In the genomic region with DNA sequence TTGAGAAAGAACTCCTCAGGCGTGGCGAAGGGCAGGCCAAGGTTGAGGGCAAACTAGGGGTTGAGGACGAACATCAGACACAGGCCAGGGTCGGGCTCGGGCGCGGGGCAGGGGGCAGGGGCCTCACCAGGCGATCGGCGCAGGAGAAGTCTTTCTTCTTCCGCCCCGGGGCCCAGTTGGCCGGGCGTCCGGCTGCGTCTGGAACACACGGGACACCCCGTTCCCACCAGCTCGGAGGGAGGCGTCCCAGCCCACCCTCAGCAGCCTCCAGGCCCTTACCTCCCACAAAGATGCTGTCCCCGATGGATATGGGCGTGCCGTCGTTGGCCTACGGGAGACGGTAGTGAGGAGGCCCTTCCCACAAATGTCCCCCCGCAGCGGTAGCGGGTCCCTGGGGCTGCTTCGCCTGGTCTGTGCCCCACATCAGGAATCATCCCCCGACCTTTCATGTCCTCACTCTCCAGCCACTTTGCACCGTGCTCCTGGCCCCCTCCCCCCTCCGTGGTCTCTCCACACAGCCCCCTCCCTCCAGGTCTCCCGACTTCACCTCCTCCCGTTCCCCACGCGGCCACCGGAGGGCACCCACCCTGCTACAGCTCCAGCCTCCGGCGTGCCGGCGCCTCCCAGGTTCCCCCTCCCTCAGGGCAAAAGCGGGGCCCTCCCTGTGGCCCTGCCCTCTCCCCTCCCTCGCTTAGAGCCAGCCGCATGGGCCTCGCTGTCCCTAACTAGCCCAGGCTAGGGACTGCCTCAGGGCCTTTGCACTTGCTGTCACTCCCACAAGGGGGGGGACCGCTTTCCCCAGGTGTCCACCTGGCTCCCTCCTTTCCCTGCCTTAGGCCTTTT, we compare ENCODE assay signal across 1 cellular context.
TF ChIP-seq lines count a peak whose summit lies in the region.

No MANE protein-coding gene starts in this region.

TF ChIP-seq in HEK293, 187 proteins besides CTCF, POLR2A, EP300 and RAD21 (continued from another document):
- TF ChIP-seq ZNF549 (tag by site-specific recombination; IDR thresholded peaks at IDR 0.05) (no peak), ZNF366 (tag by site-specific recombination; conservative IDR thresholded peaks at IDR 0.05) (no peak), ZNF707 (tag by site-specific recombination; IDR thresholded peaks at IDR 0.05) (no peak), ZSCAN23 (tag by site-specific recombination; IDR thresholded peaks at IDR 0.05) (no peak), ZNF354C (tag by site-specific recombination; IDR thresholded peaks at IDR 0.05; ENCODE audit: borderline replicate concordance, low read depth) (no peak), MZF1 (tag by site-specific recombination; IDR thresholded peaks at IDR 0.05; ENCODE audit: borderline replicate concordance) (no peak), ZNF132 (tag by site-specific recombination; IDR thresholded peaks at IDR 0.05; ENCODE audit: borderline replicate concordance) (no peak)
- TF ChIP-seq, protein P1, sequence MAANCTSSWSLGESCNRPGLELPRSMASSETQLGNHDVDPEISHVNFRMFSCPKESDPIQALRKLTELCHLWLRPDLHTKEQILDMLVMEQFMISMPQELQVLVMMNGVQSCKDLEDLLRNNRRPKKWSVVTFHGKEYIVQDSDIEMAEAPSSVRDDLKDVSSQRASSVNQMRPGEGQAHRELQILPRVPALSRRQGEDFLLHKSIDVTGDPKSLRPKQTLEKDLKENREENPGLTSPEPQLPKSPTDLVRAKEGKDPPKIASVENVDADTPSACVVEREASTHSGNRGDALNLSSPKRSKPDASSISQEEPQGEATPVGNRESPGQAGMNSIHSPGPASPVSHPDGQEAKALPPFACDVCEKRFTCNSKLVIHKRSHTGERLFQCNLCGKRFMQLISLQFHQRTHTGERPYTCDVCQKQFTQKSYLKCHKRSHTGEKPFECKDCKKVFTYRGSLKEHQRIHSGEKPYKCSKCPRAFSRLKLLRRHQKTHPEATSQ (tag by site-specific recombination; IDR thresholded peaks at IDR 0.05): peak; percentile 67; the same call in 1 of the 2 replicates
- TF ChIP-seq, protein P2, sequence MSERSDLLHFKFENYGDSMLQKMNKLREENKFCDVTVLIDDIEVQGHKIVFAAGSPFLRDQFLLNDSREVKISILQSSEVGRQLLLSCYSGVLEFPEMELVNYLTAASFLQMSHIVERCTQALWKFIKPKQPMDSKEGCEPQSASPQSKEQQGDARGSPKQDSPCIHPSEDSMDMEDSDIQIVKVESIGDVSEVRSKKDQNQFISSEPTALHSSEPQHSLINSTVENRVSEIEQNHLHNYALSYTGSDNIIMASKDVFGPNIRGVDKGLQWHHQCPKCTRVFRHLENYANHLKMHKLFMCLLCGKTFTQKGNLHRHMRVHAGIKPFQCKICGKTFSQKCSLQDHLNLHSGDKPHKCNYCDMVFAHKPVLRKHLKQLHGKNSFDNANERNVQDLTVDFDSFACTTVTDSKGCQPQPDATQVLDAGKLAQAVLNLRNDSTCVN (tag by site-specific recombination; optimal IDR thresholded peaks at IDR 0.05): no peak
- TF ChIP-seq, protein P3, sequence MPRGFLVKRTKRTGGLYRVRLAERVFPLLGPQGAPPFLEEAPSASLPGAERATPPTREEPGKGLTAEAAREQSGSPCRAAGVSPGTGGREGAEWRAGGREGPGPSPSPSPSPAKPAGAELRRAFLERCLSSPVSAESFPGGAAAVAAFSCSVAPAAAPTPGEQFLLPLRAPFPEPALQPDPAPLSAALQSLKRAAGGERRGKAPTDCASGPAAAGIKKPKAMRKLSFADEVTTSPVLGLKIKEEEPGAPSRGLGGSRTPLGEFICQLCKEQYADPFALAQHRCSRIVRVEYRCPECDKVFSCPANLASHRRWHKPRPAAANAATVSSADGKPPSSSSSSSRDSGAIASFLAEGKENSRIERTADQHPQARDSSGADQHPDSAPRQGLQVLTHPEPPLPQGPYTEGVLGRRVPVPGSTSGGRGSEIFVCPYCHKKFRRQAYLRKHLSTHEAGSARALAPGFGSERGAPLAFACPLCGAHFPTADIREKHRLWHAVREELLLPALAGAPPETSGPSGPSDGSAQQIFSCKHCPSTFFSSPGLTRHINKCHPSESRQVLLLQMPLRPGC (tag by site-specific recombination; IDR thresholded peaks at IDR 0.05): no peak
